1 cellular context compared by ENCODE assay signal in genomic region chr1:35557118-35557610, GRCh38.
TF ChIP-seq lines count a peak whose summit lies in the region.

Gene KIAA0319L (minus strand): TSS chr1:35557403. CDS start chr1:35554491, 2,912 bp downstream.

TF ChIP-seq in WTC11, 78 proteins besides CTCF, POLR2A, EP300 and RAD21 (continued from another document):
- TF ChIP-seq E2F5 (CRISPR knock-in tag; IDR thresholded peaks at IDR 0.05) (no peak), ZNF532 (CRISPR knock-in tag; IDR thresholded peaks at IDR 0.05; ENCODE audit: borderline replicate concordance) (no peak), ZNF423 (CRISPR knock-in tag; IDR thresholded peaks at IDR 0.05) (no peak), NR2C2 (CRISPR knock-in tag; IDR thresholded peaks at IDR 0.05) (no peak), HMGXB4 (CRISPR knock-in tag; IDR thresholded peaks at IDR 0.05) (peak; percentile 54; the same call in 1 of the 2 replicates), SMAD3 (CRISPR knock-in tag; IDR thresholded peaks at IDR 0.05; ENCODE audit: borderline replicate concordance) (no peak), FOXP4 (CRISPR knock-in tag; IDR thresholded peaks at IDR 0.05) (peak; percentile 62; the same call in 1 of the 2 replicates)
- TF ChIP-seq, protein P1, sequence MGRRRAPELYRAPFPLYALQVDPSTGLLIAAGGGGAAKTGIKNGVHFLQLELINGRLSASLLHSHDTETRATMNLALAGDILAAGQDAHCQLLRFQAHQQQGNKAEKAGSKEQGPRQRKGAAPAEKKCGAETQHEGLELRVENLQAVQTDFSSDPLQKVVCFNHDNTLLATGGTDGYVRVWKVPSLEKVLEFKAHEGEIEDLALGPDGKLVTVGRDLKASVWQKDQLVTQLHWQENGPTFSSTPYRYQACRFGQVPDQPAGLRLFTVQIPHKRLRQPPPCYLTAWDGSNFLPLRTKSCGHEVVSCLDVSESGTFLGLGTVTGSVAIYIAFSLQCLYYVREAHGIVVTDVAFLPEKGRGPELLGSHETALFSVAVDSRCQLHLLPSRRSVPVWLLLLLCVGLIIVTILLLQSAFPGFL (CRISPR knock-in tag; IDR thresholded peaks at IDR 0.05; ENCODE audit: borderline replicate concordance): no peak
- TF ChIP-seq, protein P2, sequence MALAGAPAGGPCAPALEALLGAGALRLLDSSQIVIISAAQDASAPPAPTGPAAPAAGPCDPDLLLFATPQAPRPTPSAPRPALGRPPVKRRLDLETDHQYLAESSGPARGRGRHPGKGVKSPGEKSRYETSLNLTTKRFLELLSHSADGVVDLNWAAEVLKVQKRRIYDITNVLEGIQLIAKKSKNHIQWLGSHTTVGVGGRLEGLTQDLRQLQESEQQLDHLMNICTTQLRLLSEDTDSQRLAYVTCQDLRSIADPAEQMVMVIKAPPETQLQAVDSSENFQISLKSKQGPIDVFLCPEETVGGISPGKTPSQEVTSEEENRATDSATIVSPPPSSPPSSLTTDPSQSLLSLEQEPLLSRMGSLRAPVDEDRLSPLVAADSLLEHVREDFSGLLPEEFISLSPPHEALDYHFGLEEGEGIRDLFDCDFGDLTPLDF (CRISPR knock-in tag; IDR thresholded peaks at IDR 0.05): no peak
